In the genomic region with DNA sequence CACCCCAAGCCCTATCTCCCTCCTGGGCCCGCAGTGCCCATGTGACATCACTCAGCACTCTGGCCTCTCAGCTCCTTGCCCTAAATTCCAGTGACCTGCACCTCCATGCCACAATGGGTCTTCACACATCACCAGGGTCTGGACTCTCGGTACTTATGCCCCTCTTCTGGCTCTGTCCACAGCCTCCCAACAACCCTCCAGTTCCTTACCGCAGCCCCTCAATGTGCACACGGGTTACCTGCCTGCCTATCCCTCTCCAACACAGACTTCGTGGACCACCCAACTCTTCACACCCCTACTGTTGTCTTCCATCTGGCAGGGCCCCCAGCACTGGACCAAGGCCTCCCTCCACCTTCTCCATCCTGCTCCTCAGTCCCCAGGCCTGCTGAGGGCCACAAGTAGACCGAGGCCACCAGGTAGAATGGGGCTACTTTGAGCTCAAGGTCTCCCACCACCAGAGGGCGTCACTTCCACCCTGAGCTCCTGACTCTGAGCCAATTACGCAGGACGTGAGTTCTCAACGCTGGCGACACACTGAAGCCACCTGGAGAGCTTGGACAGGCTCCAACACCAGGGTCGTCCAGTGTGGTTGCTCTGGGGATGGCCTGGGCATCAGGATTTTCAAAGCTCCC, we compare ENCODE assay signal across 8 cellular contexts.
DNase-seq lines count a peak whose midpoint lies in the region; ATAC-seq lines count a peak whose summit lies in the region.

No MANE protein-coding gene starts in this region.

- no peak for ATAC-seq in GM18520 (IDR thresholded peaks at IDR 0.05; ENCODE audit: unreplicated experiment)

- peak; percentile 63 for DNase-seq in activated CD4-positive, alpha-beta T cell treated with anti-CD3 and anti-CD28 coated beads for 48 hours
- no peak for DNase-seq in activated CD4-positive, alpha-beta T cell treated with anti-CD3 and anti-CD28 coated beads for 1 hour
- peak; percentile 29 for DNase-seq in NCI-H146 (lab: John Stamatoyannopoulos, UW)
- peak; percentile 44 for DNase-seq in dermis blood vessel endothelial cell
- DNase-seq in stimulated activated CD4-positive, alpha-beta T cell treated with anti-CD3 and anti-CD28 coated beads, Interleukin-4, amount 100 ng/mL, for 48 hours (ENCODE audit: low read depth in 2 of 2) = peak; percentile 31 to 40
- no peak for DNase-seq in NCI-H774 (lab: John Stamatoyannopoulos, UW)
- no peak for DNase-seq in activated T-cell treated with anti-CD3 and anti-CD28 coated beads for 4 hours

Comparison
In these comparisons a context has a peak if more than half of its experiments do, and no peak if none do; other contexts are left out.
1. DNase-seq: peak in activated CD4-positive, alpha-beta T cell treated with anti-CD3 and anti-CD28 coated beads for 48 hours (single experiment), NCI-H146 (single experiment), dermis blood vessel endothelial cell (single experiment) and stimulated activated CD4-positive, alpha-beta T cell treated with anti-CD3 and anti-CD28 coated beads, Interleukin-4, amount 100 ng/mL, for 48 hours (2 of 2); none in activated CD4-positive, alpha-beta T cell treated with anti-CD3 and anti-CD28 coated beads for 1 hour (single experiment), NCI-H774 (single experiment) and activated T-cell treated with anti-CD3 and anti-CD28 coated beads for 4 hours (single experiment).